Comparison of ENCODE assay signal across 10 cellular contexts in the genomic region with DNA sequence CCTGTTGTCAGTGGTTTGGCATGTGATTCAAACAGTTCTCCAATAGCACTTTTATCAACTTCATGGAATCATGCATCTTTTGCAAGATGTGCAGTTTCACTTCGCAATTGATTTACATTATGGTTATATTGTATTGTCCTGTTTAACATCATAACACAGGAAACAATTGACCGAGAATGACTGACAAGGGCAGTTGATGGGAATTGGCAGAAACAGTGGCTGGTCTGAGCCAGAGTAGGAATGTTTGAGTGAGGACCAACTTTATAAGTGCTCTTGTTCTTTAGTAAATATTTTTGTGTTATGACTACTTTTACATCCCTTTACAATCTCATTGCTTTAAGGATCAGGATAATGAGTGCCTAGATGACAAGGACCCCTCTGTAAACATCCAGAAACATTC. TPM values are rescaled to one million over a fixed set of nuclear protein-coding genes. Genes with fewer than 3 reads are reported as not detected.
DNase-seq lines count a peak whose midpoint lies in the region; ATAC-seq and TF ChIP-seq lines count a peak whose summit lies in the region.
"Had no signal": no experiment of that assay in that cellular context is flagged by ENCODE, and none has a peak within 500 bp of the region (broad histone marks: within the 10 kb centered on the region; RNA-seq: fewer than 3 reads in every experiment).

No MANE protein-coding gene starts in this region.

- H3K27ac ChIP-seq in HUES6 (ENCODE audit: low read depth, low read length) (no peak overlapping the region), heart left ventricle (peak overlapping the region in 11 of 12 donors; percentile 4 to 97 (median 92)), rectal smooth muscle tissue (ENCODE audit: low read depth, low read length) (no peak overlapping the region)

- H3K36me3 ChIP-seq in HUES6 (ENCODE audit: control insufficient read depth, insufficient read depth, low read length) (no peaks in the 10 kb centered on the region), heart left ventricle (no peaks in the 10 kb centered on the region), rectal smooth muscle tissue (ENCODE audit: control insufficient read depth, insufficient read depth, low read length) (no peaks in the 10 kb centered on the region)

- peak overlapping the region; percentile 97 for H3K4me3 ChIP-seq in HUES6 (ENCODE audit: low read depth, low read length)
- H3K4me3 ChIP-seq in heart left ventricle: peak overlapping the region; percentile 70 to 100 (median 90)
- peak overlapping the region; percentile 95 for H3K4me3 ChIP-seq in rectal smooth muscle tissue (ENCODE audit: low read length)

- H3K9me3 ChIP-seq in HUES6 (ENCODE audit: control insufficient read depth, insufficient read depth, low read depth, low read length) (no peaks in the 10 kb centered on the region), heart left ventricle (no peaks in the 10 kb centered on the region)

- intact Hi-C loops in heart left ventricle (cut with DNase I): loop anchor here in 7 of 10 donors (5.0 to 10.0 kb wide), 7 partner anchors 40 to 187 kb away; partner anchors contain the start of genes NUP42 (in 4 of the 7), GPNMB (in 3 of the 7) and MALSU1 (in 1 of the 7)

- 30 to 38% (median 36%) methylated on average over 2 of the region's 2 CpGs for WGBS in heart left ventricle, 4 donors

- H3K27ac Mint-ChIP-seq in activated naive CD8-positive, alpha-beta T cell: no peak overlapping the region
- H3K27ac Mint-ChIP-seq: activated CD4-positive, alpha-beta T cell treated with anti-CD3 and anti-CD28 coated beads for 36 hours had no signal

- ATAC-seq in heart left ventricle (peak in 3 of 4 donors; percentile 10 to 24 (median 15)), HG03565 (IDR thresholded peaks at IDR 0.05; ENCODE audit: unreplicated experiment) (no peak), HG03095 (IDR thresholded peaks at IDR 0.05; ENCODE audit: unreplicated experiment) (no peak)
- ATAC-seq: activated CD4-positive, alpha-beta T cell treated with anti-CD3 and anti-CD28 coated beads for 36 hours had no signal

- H3K4me3 Mint-ChIP-seq in activated naive CD8-positive, alpha-beta T cell: peak overlapping the region; percentile 96

- H3K27me3 ChIP-seq in HUES6 (ENCODE audit: control insufficient read depth, insufficient read depth, low read length): no peaks in the 10 kb centered on the region
- H3K27me3 ChIP-seq in heart left ventricle: no peaks in the 10 kb centered on the region
- H3K27me3 ChIP-seq in rectal smooth muscle tissue (ENCODE audit: control insufficient read depth, insufficient read depth, low read length): no peaks in the 10 kb centered on the region

- no peaks in the 10 kb centered on the region for H3K27me3 Mint-ChIP-seq in activated naive CD8-positive, alpha-beta T cell
- H3K27me3 Mint-ChIP-seq: activated CD4-positive, alpha-beta T cell treated with anti-CD3 and anti-CD28 coated beads for 36 hours had no signal

- H3K4me1 ChIP-seq in HUES6 (ENCODE audit: control insufficient read depth, insufficient read depth, low read length) (peaks cover 23% of the 10 kb centered on the region), heart left ventricle (peaks cover 0 to 61% (median 26%) of the 10 kb centered on the region in 12 donors), rectal smooth muscle tissue (ENCODE audit: control insufficient read depth, insufficient read depth, low read length) (peaks cover 9% of the 10 kb centered on the region)

- DNase-seq in heart left ventricle (no peak), NCI-H2171 (lab: John Stamatoyannopoulos, UW) (no peak)
- DNase-seq: activated CD4-positive, alpha-beta T cell treated with anti-CD3 and anti-CD28 coated beads for 36 hours; aorta; MV-4-11 had no signal

- TF ChIP-seq CTCF in heart left ventricle (IDR thresholded peaks at IDR 0.05): no peak

- peaks cover 58% of the 10 kb centered on the region for H3K4me1 Mint-ChIP-seq in activated naive CD8-positive, alpha-beta T cell (ENCODE audit: low read depth)

- H3K9me3 Mint-ChIP-seq in activated naive CD8-positive, alpha-beta T cell (ENCODE audit: low read depth): no peaks in the 10 kb centered on the region

- TF ChIP-seq POLR2A in heart left ventricle (IDR thresholded peaks at IDR 0.05): no peak

- peaks cover 10% of the 10 kb centered on the region for H3K36me3 Mint-ChIP-seq in activated naive CD8-positive, alpha-beta T cell

- H3K9ac ChIP-seq in HUES6 (ENCODE audit: low read length) (peak overlapping the region; percentile 89), rectal smooth muscle tissue (ENCODE audit: low read length) (no peak overlapping the region)

RNA-seq across cellular contexts. Expression of gene KLHL7, which starts 2.2 kb away (rescaled TPM):
- total RNA-seq in heart left ventricle: 100 to 1,000 TPM in 8 of 9 donors, 10 to 100 TPM in 1; 63.4 to 159 (median 120) TPM
- polyA plus RNA-seq in heart left ventricle: 10 to 100 TPM; 48.0 to 60.7 TPM

Comparison
In these comparisons a context has a peak if more than half of its experiments do, and no peak if none do; other contexts are left out.
1. H3K27ac ChIP-seq: peak in heart left ventricle (11 of 12); none in HUES6 (single experiment) and rectal smooth muscle tissue (single experiment).
2. ATAC-seq: peak in heart left ventricle (3 of 4); none in HG03565 (single experiment) and HG03095 (single experiment).
3. Peak in every context shown above with its lines, with median percentiles within 50 percentile points of each other: H3K4me3 ChIP-seq.